Comparison of ENCODE assay signal across 25 cellular contexts in the genomic region with DNA sequence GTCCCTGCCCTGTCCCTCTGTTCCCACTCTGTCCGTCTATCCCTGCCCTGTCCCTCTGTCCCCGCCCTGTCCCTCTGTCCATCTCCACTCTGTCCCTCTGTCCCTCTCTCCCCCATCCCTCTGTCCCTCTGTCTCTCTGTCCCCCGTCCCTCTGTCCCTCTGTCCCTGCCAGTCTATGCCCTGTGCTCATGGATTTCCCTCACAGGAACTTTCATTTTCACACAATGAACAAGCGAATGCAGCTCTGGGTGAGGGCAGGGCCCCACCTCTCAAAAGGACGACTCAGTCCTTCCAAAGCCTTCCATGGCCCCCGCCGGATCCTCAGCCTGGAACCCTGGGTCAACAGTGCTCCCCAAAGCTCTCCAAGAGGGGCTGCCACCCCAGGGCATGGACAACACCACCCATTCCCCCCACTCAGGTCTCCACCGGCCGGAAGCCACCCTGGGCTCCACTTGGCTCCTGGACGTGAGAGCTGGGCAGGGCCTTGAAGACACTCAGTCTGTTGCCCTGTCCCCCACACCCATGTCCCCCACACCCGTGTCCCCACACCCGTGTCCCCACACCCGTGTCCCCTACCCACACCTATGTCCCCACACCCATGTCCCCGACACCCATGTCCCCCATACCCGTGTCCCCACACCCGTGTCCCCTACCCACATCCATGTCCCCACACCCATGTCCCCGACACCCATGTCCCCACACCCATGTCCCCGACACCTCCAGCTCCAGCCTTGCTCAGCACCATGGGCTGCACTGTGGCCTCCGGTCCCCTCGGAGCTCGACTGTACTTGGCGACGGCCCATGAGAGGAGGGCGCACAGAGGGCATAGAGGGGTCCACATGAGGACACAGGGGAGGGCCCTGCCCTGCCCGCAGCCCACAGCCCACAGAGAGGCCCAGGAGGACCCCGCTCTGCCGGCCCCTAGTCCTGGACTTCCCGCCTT.
DNase-seq lines count a peak whose midpoint lies in the region; ATAC-seq and TF ChIP-seq lines count a peak whose summit lies in the region.
"Had no signal": no experiment of that assay in that cellular context is flagged by ENCODE, and none has a peak within 500 bp of the region (broad histone marks: within the 10 kb centered on the region; RNA-seq: fewer than 3 reads in every experiment).

No MANE protein-coding gene starts in this region.

- ATAC-seq in Right ventricle myocardium superior (ENCODE audit: poor library complexity) (no peak), left ventricle myocardium superior (no peak), upper lobe of right lung (no peak), HG03175 (IDR thresholded peaks at IDR 0.05; ENCODE audit: unreplicated experiment) (no peak), GM21515 (IDR thresholded peaks at IDR 0.05; ENCODE audit: unreplicated experiment) (no peak)
- ATAC-seq in activated CD8-positive, alpha-beta T cell treated with anti-CD3 and anti-CD28 coated beads for 36 hours: no peak
- ATAC-seq: gastrocnemius medialis had no signal

- H3K27ac Mint-ChIP-seq in activated CD8-positive, alpha-beta T cell treated with anti-CD3 and anti-CD28 coated beads for 36 hours: no peak overlapping the region
- H3K27ac Mint-ChIP-seq: activated naive CD8-positive, alpha-beta T cell treated with anti-CD3 and anti-CD28 coated beads for 36 hours; CD4-positive, alpha-beta memory T cell; HFFc6 had no signal

- H3K4me1 Mint-ChIP-seq in activated CD8-positive, alpha-beta T cell treated with anti-CD3 and anti-CD28 coated beads for 36 hours (ENCODE audit: low read depth): no peaks in the 10 kb centered on the region
- H3K4me1 Mint-ChIP-seq: activated naive CD8-positive, alpha-beta T cell treated with anti-CD3 and anti-CD28 coated beads for 36 hours; CD4-positive, alpha-beta memory T cell had no signal

- peak; percentile 35 for DNase-seq in Right ventricle myocardium superior
- DNase-seq in left ventricle myocardium superior: no peak
- DNase-seq in amniotic epithelial cell (ENCODE audit: low read depth): peak; percentile 23
- peak; percentile 87 for DNase-seq in mesenteric fat pad (ENCODE audit: low spot score)
- peak; percentile 57 for DNase-seq in upper lobe of right lung
- no peak for DNase-seq in activated CD8-positive, alpha-beta T cell treated with anti-CD3 and anti-CD28 coated beads for 36 hours
- DNase-seq: activated CD4-positive, alpha-beta T cell treated with anti-CD3 and anti-CD28 coated beads for 48 hours; activated gamma-delta T cell; activated naive CD8-positive, alpha-beta T cell treated with anti-CD3 and anti-CD28 coated beads for 36 hours; CD4-positive, alpha-beta memory T cell; gastrocnemius medialis; GOT3; HFFc6; NCI-H2029; NCI-H2227 treated with DMSO at 0.1 percent for 48 hours; NCI-H526 treated with DMSO at 0.1 percent for 48 hours; sigmoid colon; stimulated activated CD4-positive, alpha-beta T cell treated with anti-CD3 and anti-CD28 coated beads, Interleukin-4, amount 100 ng/mL, for 24 hours; T1000 had no signal

- peaks cover 14% of the 10 kb centered on the region for H3K4me1 ChIP-seq in upper lobe of right lung

- no peak overlapping the region for H3K27ac ChIP-seq in upper lobe of right lung
- H3K27ac ChIP-seq: cardiac muscle cell, gastrocnemius medialis, neutrophil, prostate gland, sigmoid colon had no signal

- H3K9me3 Mint-ChIP-seq in activated CD8-positive, alpha-beta T cell treated with anti-CD3 and anti-CD28 coated beads for 36 hours: no peaks in the 10 kb centered on the region
- H3K9me3 Mint-ChIP-seq: activated naive CD8-positive, alpha-beta T cell treated with anti-CD3 and anti-CD28 coated beads for 36 hours; HFFc6 had no signal

- H3K4me3 Mint-ChIP-seq in activated CD8-positive, alpha-beta T cell treated with anti-CD3 and anti-CD28 coated beads for 36 hours: no peak overlapping the region
- H3K4me3 Mint-ChIP-seq: activated naive CD8-positive, alpha-beta T cell treated with anti-CD3 and anti-CD28 coated beads for 36 hours; CD4-positive, alpha-beta memory T cell; HFFc6 had no signal

- no peaks in the 10 kb centered on the region for H3K27me3 ChIP-seq in upper lobe of right lung
- H3K27me3 ChIP-seq: cardiac muscle cell, sigmoid colon had no signal

- CTCF ChIA-PET in activated CD8-positive, alpha-beta T cell treated with anti-CD3 and anti-CD28 coated beads for 36 hours (lab: Charles Lee): no interaction called here

- H3K27me3 Mint-ChIP-seq in activated CD8-positive, alpha-beta T cell treated with anti-CD3 and anti-CD28 coated beads for 36 hours: peaks cover 16% of the 10 kb centered on the region

- H3K36me3 ChIP-seq in upper lobe of right lung: no peaks in the 10 kb centered on the region
- H3K36me3 ChIP-seq: cardiac muscle cell, gastrocnemius medialis, neutrophil, prostate gland, sigmoid colon had no signal

- H3K9me3 ChIP-seq in upper lobe of right lung: no peaks in the 10 kb centered on the region
- H3K9me3 ChIP-seq: gastrocnemius medialis, neutrophil, prostate gland, sigmoid colon had no signal

- H3K4me3 ChIP-seq in upper lobe of right lung: no peak overlapping the region
- H3K4me3 ChIP-seq: cardiac muscle cell, gastrocnemius medialis, K562, prostate gland, sigmoid colon had no signal

- POLR2A ChIA-PET in activated CD8-positive, alpha-beta T cell treated with anti-CD3 and anti-CD28 coated beads for 36 hours (lab: Charles Lee): no interaction called here

- no peak for TF ChIP-seq CTCF in upper lobe of right lung (IDR thresholded peaks at IDR 0.05)
- TF ChIP-seq CTCF in activated CD8-positive, alpha-beta T cell treated with anti-CD3 and anti-CD28 coated beads for 36 hours (IDR thresholded peaks at IDR 0.05): no peak

- no peaks in the 10 kb centered on the region for H3K36me3 Mint-ChIP-seq in activated CD8-positive, alpha-beta T cell treated with anti-CD3 and anti-CD28 coated beads for 36 hours (ENCODE audit: low read depth)
- H3K36me3 Mint-ChIP-seq: activated naive CD8-positive, alpha-beta T cell treated with anti-CD3 and anti-CD28 coated beads for 36 hours; CD4-positive, alpha-beta memory T cell had no signal

- intact Hi-C loops in Right ventricle myocardium superior (cut with DNase I) (no loop called here), left ventricle myocardium superior (cut with micrococcal nuclease) (no loop called here), upper lobe of right lung (cut with DNase I) (no loop called here)
- intact Hi-C loops in activated CD8-positive, alpha-beta T cell treated with anti-CD3 and anti-CD28 coated beads for 36 hours (cut with micrococcal nuclease): no loop called here

Comparison
In these comparisons a context has a peak if more than half of its experiments do, and no peak if none do; other contexts are left out.
1. DNase-seq: peak in Right ventricle myocardium superior (single experiment), amniotic epithelial cell (single experiment), mesenteric fat pad (single experiment) and upper lobe of right lung (single experiment); none in left ventricle myocardium superior (single experiment) and activated CD8-positive, alpha-beta T cell treated with anti-CD3 and anti-CD28 coated beads for 36 hours (single experiment).